Comparison of ENCODE assay signal across 1 cellular context in the genomic region with DNA sequence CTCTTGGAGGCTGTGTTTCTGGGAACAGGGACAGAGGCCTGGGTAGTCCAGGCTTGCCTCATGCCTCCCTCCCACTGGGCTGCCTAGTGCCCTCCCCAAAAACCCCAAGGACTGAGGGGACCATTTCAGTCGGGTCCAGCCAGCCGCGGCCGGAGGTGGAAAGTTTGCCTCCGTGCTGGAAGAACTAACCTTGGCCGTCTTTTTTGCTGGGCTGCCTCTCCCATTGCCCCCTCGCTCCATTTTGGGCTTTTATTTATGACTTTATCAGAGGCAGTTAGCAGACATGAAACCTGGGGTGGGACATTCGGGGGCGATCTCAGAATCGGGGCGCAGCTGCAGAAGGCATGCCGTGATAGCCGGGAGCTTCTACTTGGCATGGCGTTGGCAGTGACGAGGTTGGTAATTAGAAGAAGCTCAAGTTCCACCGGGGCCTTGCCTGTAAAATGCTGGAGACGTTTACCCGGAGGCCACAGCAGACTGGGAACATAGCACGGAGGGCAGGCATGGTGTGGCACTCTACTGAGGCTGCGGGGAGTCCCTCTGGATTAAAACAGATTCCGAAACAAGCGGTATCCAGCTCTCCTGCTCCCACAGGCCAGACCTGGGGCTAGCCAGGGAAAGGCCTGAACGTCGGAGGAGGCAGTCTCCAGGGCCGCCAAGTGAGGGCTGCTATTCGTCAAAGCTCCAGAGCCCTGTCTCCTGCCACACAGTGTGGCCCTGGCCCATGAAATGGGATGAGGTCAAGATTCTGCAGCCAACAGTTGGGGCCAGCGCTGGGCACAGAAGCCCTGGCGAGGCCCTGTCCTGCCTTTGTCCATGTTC.
TF ChIP-seq lines count a peak whose summit lies in the region.

No MANE protein-coding gene starts in this region.

TF ChIP-seq in HepG2, 621 proteins besides CTCF, POLR2A, EP300 and RAD21 (continued from another document):
- TF ChIP-seq, protein P1, sequence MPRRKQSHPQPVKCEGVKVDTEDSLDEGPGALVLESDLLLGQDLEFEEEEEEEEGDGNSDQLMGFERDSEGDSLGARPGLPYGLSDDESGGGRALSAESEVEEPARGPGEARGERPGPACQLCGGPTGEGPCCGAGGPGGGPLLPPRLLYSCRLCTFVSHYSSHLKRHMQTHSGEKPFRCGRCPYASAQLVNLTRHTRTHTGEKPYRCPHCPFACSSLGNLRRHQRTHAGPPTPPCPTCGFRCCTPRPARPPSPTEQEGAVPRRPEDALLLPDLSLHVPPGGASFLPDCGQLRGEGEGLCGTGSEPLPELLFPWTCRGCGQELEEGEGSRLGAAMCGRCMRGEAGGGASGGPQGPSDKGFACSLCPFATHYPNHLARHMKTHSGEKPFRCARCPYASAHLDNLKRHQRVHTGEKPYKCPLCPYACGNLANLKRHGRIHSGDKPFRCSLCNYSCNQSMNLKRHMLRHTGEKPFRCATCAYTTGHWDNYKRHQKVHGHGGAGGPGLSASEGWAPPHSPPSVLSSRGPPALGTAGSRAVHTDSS (CRISPR knock-in tag; conservative IDR thresholded peaks at IDR 0.05), result no peak
- TF ChIP-seq SMAD3 (CRISPR knock-in tag; IDR thresholded peaks at IDR 0.05) (no peak), ZNF556 (CRISPR knock-in tag; IDR thresholded peaks at IDR 0.05; ENCODE audit: borderline replicate concordance) (no peak), HNRNPUL1 (IDR thresholded peaks at IDR 0.05; ENCODE audit: low read depth, low read length) (no peak), ARID2 (CRISPR knock-in tag; IDR thresholded peaks at IDR 0.05; ENCODE audit: borderline replicate concordance) (no peak), ZNF781 (CRISPR knock-in tag; IDR thresholded peaks at IDR 0.05; ENCODE audit: borderline replicate concordance, not compliant biosample characterization) (no peak), MTA3 (CRISPR knock-in tag; IDR thresholded peaks at IDR 0.05) (no peak), HOXA9 (CRISPR knock-in tag; IDR thresholded peaks at IDR 0.05; ENCODE audit: borderline replicate concordance) (no peak)
- TF ChIP-seq, protein P2, sequence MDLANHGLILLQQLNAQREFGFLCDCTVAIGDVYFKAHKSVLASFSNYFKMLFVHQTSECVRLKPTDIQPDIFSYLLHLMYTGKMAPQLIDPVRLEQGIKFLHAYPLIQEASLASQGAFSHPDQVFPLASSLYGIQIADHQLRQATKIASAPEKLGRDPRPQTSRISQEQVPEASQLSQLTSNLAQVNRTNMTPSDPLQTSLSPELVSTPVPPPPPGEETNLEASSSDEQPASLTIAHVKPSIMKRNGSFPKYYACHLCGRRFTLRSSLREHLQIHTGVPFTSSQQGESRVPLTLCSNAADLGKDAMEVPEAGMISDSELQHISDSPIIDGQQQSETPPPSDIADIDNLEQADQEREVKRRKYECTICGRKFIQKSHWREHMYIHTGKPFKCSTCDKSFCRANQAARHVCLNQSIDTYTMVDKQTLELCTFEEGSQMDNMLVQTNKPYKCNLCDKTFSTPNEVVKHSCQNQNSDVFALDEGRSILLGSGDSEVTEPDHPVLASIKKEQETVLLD (CRISPR knock-in tag; IDR thresholded peaks at IDR 0.05; ENCODE audit: low read depth), result no peak
- TF ChIP-seq, protein P3, sequence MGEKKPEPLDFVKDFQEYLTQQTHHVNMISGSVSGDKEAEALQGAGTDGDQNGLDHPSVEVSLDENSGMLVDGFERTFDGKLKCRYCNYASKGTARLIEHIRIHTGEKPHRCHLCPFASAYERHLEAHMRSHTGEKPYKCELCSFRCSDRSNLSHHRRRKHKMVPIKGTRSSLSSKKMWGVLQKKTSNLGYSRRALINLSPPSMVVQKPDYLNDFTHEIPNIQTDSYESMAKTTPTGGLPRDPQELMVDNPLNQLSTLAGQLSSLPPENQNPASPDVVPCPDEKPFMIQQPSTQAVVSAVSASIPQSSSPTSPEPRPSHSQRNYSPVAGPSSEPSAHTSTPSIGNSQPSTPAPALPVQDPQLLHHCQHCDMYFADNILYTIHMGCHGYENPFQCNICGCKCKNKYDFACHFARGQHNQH (CRISPR knock-in tag; IDR thresholded peaks at IDR 0.05), result no peak
- TF ChIP-seq, protein P4, sequence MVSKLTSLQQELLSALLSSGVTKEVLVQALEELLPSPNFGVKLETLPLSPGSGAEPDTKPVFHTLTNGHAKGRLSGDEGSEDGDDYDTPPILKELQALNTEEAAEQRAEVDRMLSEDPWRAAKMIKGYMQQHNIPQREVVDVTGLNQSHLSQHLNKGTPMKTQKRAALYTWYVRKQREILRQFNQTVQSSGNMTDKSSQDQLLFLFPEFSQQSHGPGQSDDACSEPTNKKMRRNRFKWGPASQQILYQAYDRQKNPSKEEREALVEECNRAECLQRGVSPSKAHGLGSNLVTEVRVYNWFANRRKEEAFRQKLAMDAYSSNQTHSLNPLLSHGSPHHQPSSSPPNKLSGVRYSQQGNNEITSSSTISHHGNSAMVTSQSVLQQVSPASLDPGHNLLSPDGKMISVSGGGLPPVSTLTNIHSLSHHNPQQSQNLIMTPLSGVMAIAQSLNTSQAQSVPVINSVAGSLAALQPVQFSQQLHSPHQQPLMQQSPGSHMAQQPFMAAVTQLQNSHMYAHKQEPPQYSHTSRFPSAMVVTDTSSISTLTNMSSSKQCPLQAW (CRISPR knock-in tag; IDR thresholded peaks at IDR 0.05), result no peak
